28 cellular contexts compared by ENCODE assay signal in genomic region chr5:17367256-17367845, GRCh38.
"Had no signal": no experiment of that assay in that cellular context is flagged by ENCODE, and none has a peak within 500 bp of the region (broad histone marks: within the 10 kb centered on the region; RNA-seq: fewer than 3 reads in every experiment).

No MANE protein-coding gene starts in this region.

- H3K4me2 ChIP-seq: smooth muscle cell had no signal

- H3K27me3 ChIP-seq: breast epithelium, esophagus muscularis mucosa, neutrophil, stomach, thyroid gland, upper lobe of left lung, vagina had no signal

- H3K9me3 ChIP-seq: breast epithelium, esophagus muscularis mucosa, left ventricle myocardium inferior, mucosa of descending colon, neutrophil, stomach, thyroid gland, upper lobe of left lung, vagina had no signal

- DNase-seq: activated CD4-positive, alpha-beta T cell treated with anti-CD3 and anti-CD28 coated beads for 36 hours; activated CD4-positive, alpha-beta T cell treated with anti-CD3 and anti-CD28 coated beads, Interleukin-2, amount 50 U/mL, for 4 hours; activated CD4-positive, CD25-positive, alpha-beta regulatory T cell; activated effector memory CD4-positive, alpha-beta T cell treated with anti-CD3 and anti-CD28 coated beads, Interleukin-2, amount 50 U/mL, for 16 hours; activated naive CD4-positive, alpha-beta T cell treated with anti-CD3 and anti-CD28 coated beads, Interleukin-2, amount 50 U/mL, for 16 hours; amniotic stem cell; central memory CD4-positive, alpha-beta T cell; foreskin melanocyte; islet precursor cell; left ventricle myocardium inferior; mucosa of descending colon; stimulated activated CD4-positive, alpha-beta T cell treated with anti-CD3 and anti-CD28 coated beads, Interleukin-1b, Interleukin-23, amount 100 ng/mL, for 48 hours; stimulated activated CD4-positive, alpha-beta T cell treated with anti-CD3 and anti-CD28 coated beads, Interleukin-4, amount 100 ng/mL, for 4 hours; stimulated activated CD8-positive, alpha-beta memory T cell treated with anti-CD3 and anti-CD28 coated beads, Interleukin-4, amount 100 ng/mL, for 48 hours; stimulated activated naive B cell treated with anti-CD40 and anti-IgM and Interleukin-4, amounts not matched to agents 10 μg/mL and 1 μg/mL and 100 μg/mL, for 72 hours; stomach; thyroid gland had no signal

- ATAC-seq: activated CD4-positive, alpha-beta T cell treated with anti-CD3 and anti-CD28 coated beads for 36 hours; mucosa of descending colon; natural killer cell treated with Interleukin-12 subunit alpha and Interleukin-12 subunit beta and Interleukin-15 and Interleukin-18, amount 100 ng/mL, for 72 hours; stimulated activated naive B cell treated with anti-CD40 and anti-IgM and Interleukin-4, amounts not matched to agents 10 μg/mL and 1 μg/mL and 100 μg/mL, for 72 hours had no signal

- H3K27me3 Mint-ChIP-seq: activated CD4-positive, alpha-beta T cell treated with anti-CD3 and anti-CD28 coated beads for 36 hours; natural killer cell treated with Interleukin-12 subunit alpha and Interleukin-12 subunit beta and Interleukin-15 and Interleukin-18, amount 100 ng/mL, for 72 hours had no signal

- H3K4me1 ChIP-seq: breast epithelium, esophagus muscularis mucosa, left ventricle myocardium inferior, upper lobe of left lung, vagina had no signal

- H3K4me3 ChIP-seq: breast epithelium, esophagus muscularis mucosa, left ventricle myocardium inferior, lung, mucosa of descending colon, smooth muscle cell, stomach, thyroid gland, upper lobe of left lung, vagina had no signal

- H3K27ac Mint-ChIP-seq: activated CD4-positive, alpha-beta T cell treated with anti-CD3 and anti-CD28 coated beads for 36 hours; activated T-helper 1 cell treated with anti-CD3 and anti-CD28 coated beads, Interleukin-12 subunit alpha, Interleukin-12 subunit beta, Interleukin-2, Interleukin-4 antibody, amounts not matched to agents 30 ng/mL and 10 ng/mL and 1 ng/mL, durations not matched to agents 14 hours and 24 hours and 36 hours; natural killer cell treated with Interleukin-12 subunit alpha and Interleukin-12 subunit beta and Interleukin-15 and Interleukin-18, amount 100 ng/mL, for 72 hours; progenitor cell of endocrine pancreas; stimulated activated naive B cell treated with anti-CD40 and anti-IgM and Interleukin-4, amounts not matched to agents 10 μg/mL and 1 μg/mL and 100 μg/mL, for 72 hours; T-helper 2 cell treated with Interferon-gamma antibody and Interleukin-4, amounts not matched to agents 5 μg/mL and 100 μg/mL, for 36 hours had no signal

- H3K4me1 Mint-ChIP-seq: activated CD4-positive, alpha-beta T cell treated with anti-CD3 and anti-CD28 coated beads for 36 hours had no signal

- H3K9me3 Mint-ChIP-seq: stimulated activated naive B cell treated with anti-CD40 and anti-IgM and Interleukin-4, amounts not matched to agents 10 μg/mL and 1 μg/mL and 100 μg/mL, for 72 hours had no signal

- H3K27ac ChIP-seq: breast epithelium, esophagus muscularis mucosa, left ventricle myocardium inferior, neutrophil, stomach, thyroid gland, upper lobe of left lung, vagina had no signal

- H3K4me3 Mint-ChIP-seq: activated CD4-positive, alpha-beta T cell treated with anti-CD3 and anti-CD28 coated beads for 36 hours; activated T-helper 1 cell treated with anti-CD3 and anti-CD28 coated beads, Interleukin-12 subunit alpha, Interleukin-12 subunit beta, Interleukin-2, Interleukin-4 antibody, amounts not matched to agents 30 ng/mL and 10 ng/mL and 1 ng/mL, durations not matched to agents 14 hours and 24 hours and 36 hours; natural killer cell treated with Interleukin-12 subunit alpha and Interleukin-12 subunit beta and Interleukin-15 and Interleukin-18, amount 100 ng/mL, for 72 hours; stimulated activated naive B cell treated with anti-CD40 and anti-IgM and Interleukin-4, amounts not matched to agents 10 μg/mL and 1 μg/mL and 100 μg/mL, for 72 hours; T-helper 2 cell treated with Interferon-gamma antibody and Interleukin-4, amounts not matched to agents 5 μg/mL and 100 μg/mL, for 36 hours had no signal

- H3K36me3 Mint-ChIP-seq: natural killer cell treated with Interleukin-12 subunit alpha and Interleukin-12 subunit beta and Interleukin-15 and Interleukin-18, amount 100 ng/mL, for 72 hours; stimulated activated naive B cell treated with anti-CD40 and anti-IgM and Interleukin-4, amounts not matched to agents 10 μg/mL and 1 μg/mL and 100 μg/mL, for 72 hours had no signal

- H3K36me3 ChIP-seq: breast epithelium, esophagus muscularis mucosa, left ventricle myocardium inferior, neutrophil, stomach, thyroid gland, upper lobe of left lung, vagina had no signal
